Comparison of ENCODE assay signal across 8 cellular contexts in the genomic region with DNA sequence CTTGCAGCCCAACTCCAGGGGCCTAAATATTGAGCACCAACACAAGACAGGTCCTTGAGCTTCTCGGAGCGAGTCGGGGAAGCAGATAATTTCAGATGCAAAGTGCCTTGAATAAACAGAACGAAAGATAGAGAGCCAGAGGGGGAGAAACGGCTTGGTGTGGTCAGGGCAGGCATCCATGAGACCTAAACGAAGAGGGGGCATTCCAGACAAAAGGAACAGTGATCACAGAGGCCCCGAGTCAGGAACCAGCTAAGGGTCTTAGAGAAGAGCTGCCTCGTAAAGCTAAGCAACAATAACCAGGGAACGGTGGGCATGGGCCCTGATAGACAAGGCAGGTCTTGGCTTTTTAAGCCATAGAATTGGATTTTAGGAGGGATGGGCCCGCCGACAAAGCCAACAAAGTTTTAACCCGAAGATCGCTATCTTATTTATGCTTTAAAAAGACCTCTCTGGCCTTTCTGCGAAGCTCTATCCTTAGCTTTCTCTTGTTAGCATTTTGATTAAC. TPM values are rescaled to one million over a fixed set of nuclear protein-coding genes. Genes with fewer than 3 reads are reported as not detected.
A peak's percentile ranks its signal among the peaks of the same experiment; 100 is the strongest.
DNase-seq lines count a peak whose midpoint lies in the region; ATAC-seq and TF ChIP-seq lines count a peak whose summit lies in the region.

No MANE protein-coding gene starts in this region.

- no peaks in the 10 kb centered on the region for H3K27me3 Mint-ChIP-seq in activated CD4-positive, alpha-beta T cell treated with anti-CD3 and anti-CD28 coated beads, Interleukin-2, amount 10 ng/mL, durations not matched to agents 7 days and 5 days
- H3K27me3 Mint-ChIP-seq in T-helper 17 cell: no peaks in the 10 kb centered on the region

- no peaks in the 10 kb centered on the region for H3K9me3 Mint-ChIP-seq in activated CD4-positive, alpha-beta T cell treated with anti-CD3 and anti-CD28 coated beads, Interleukin-2, amount 10 ng/mL, durations not matched to agents 7 days and 5 days

- peak overlapping the region; percentile 9 for H3K27ac ChIP-seq in temporal lobe (ENCODE audit: low read depth, low read length)

- POLR2A ChIA-PET in activated CD4-positive, alpha-beta T cell treated with anti-CD3 and anti-CD28 coated beads, Interleukin-2, amount 10 ng/mL, durations not matched to agents 7 days and 5 days (lab: Charles Lee): no interaction called here
- POLR2A ChIA-PET in GM10248 (lab: Yijun Ruan, JAX): no interaction called here

- H3K9me3 ChIP-seq in T-helper 17 cell (ENCODE audit: control insufficient read depth, low read length, poor library complexity, severe bottlenecking) (no peaks in the 10 kb centered on the region), iPS-15b (ENCODE audit: control insufficient read depth, insufficient read depth, low read length) (no peaks in the 10 kb centered on the region)

- CTCF ChIA-PET in activated CD4-positive, alpha-beta T cell treated with anti-CD3 and anti-CD28 coated beads, Interleukin-2, amount 10 ng/mL, durations not matched to agents 7 days and 5 days (lab: Charles Lee): interaction anchor here (0.6 kb wide), 1 partner anchor 76 kb away, joined by 4 read pairs; no protein-coding TSS in a partner anchor
- CTCF ChIA-PET in GM10248 (lab: Yijun Ruan, JAX): interaction anchor here (0.6 to 1.5 kb wide), 11 partner anchors 9 to 246 kb away, joined by 3 to 7 read pairs (median 3); no protein-coding TSS in a partner anchor

- peak overlapping the region; percentile 47 for H3K9ac ChIP-seq in iPS-15b (ENCODE audit: low read depth, low read length)

- no peak for DNase-seq in activated CD4-positive, alpha-beta T cell treated with anti-CD3 and anti-CD28 coated beads, Interleukin-2, amount 10 ng/mL, durations not matched to agents 7 days and 5 days
- no peak for DNase-seq in activated CD4-positive, alpha-beta T cell treated with anti-CD3 and anti-CD28 coated beads for 4 hours
- DNase-seq in T-helper 17 cell (no peak), GM10248 (ENCODE audit: extremely low spot score) (no peak), GM10266 (ENCODE audit: extremely low spot score) (no peak)

- ATAC-seq in T-helper 17 cell (no peak), HG03095 (IDR thresholded peaks at IDR 0.05; ENCODE audit: unreplicated experiment) (no peak)

- peak overlapping the region; percentile 71 for H3K4me3 ChIP-seq in iPS-15b (ENCODE audit: low read depth, low read length)

- peaks cover 12% of the 10 kb centered on the region for H3K36me3 ChIP-seq in iPS-15b (ENCODE audit: control insufficient read depth, insufficient read depth, low read length)

- no peak for TF ChIP-seq CTCF in GM10248 (IDR thresholded peaks at IDR 0.05; ENCODE audit: control extremely low read depth, extremely low read depth, low read depth, missing control alignments)
- no peak for TF ChIP-seq CTCF in GM10266 (IDR thresholded peaks at IDR 0.05; ENCODE audit: control insufficient read depth, insufficient read depth, low read depth, missing control alignments)

- H3K4me1 Mint-ChIP-seq in activated CD4-positive, alpha-beta T cell treated with anti-CD3 and anti-CD28 coated beads, Interleukin-2, amount 10 ng/mL, durations not matched to agents 7 days and 5 days: peaks cover 29% of the 10 kb centered on the region
- peaks cover 21% of the 10 kb centered on the region for H3K4me1 Mint-ChIP-seq in T-helper 17 cell

- peaks cover 7% of the 10 kb centered on the region for H3K4me1 ChIP-seq in iPS-15b (ENCODE audit: control insufficient read depth, insufficient read depth, low read length)

- peak overlapping the region; percentile 94 for H3K4me3 Mint-ChIP-seq in activated CD4-positive, alpha-beta T cell treated with anti-CD3 and anti-CD28 coated beads, Interleukin-2, amount 10 ng/mL, durations not matched to agents 7 days and 5 days
- H3K4me3 Mint-ChIP-seq in T-helper 17 cell: peak overlapping the region; percentile 93

- peaks cover 3% of the 10 kb centered on the region for H3K27me3 ChIP-seq in iPS-15b (ENCODE audit: control insufficient read depth, insufficient read depth, low read length)

- peak overlapping the region; percentile 51 for H3K27ac Mint-ChIP-seq in activated CD4-positive, alpha-beta T cell treated with anti-CD3 and anti-CD28 coated beads, Interleukin-2, amount 10 ng/mL, durations not matched to agents 7 days and 5 days
- H3K27ac Mint-ChIP-seq in T-helper 17 cell: peak overlapping the region; percentile 53

- peaks cover 34% of the 10 kb centered on the region for H3K36me3 Mint-ChIP-seq in activated CD4-positive, alpha-beta T cell treated with anti-CD3 and anti-CD28 coated beads, Interleukin-2, amount 10 ng/mL, durations not matched to agents 7 days and 5 days (ENCODE audit: low read depth)
- H3K36me3 Mint-ChIP-seq in T-helper 17 cell (ENCODE audit: low read depth): peaks cover 2% of the 10 kb centered on the region

RNA-seq across cellular contexts. Expression of gene ACADS, which starts 0.4 kb away (rescaled TPM):
- 10 to 100 TPM; 15.5 to 20.1 TPM for total RNA-seq in activated CD4-positive, alpha-beta T cell treated with anti-CD3 and anti-CD28 coated beads, Interleukin-2, amount 10 ng/mL, durations not matched to agents 7 days and 5 days
- total RNA-seq in T-helper 17 cell (10 to 100 TPM in 1 of 2 donors, 1 to 10 TPM in 1; 9.1 to 10.8 TPM), temporal lobe (3.9 TPM)

RNA-seq across cellular contexts. Expression of gene UNC119B, which starts 14.9 kb away (rescaled TPM):
- total RNA-seq in activated CD4-positive, alpha-beta T cell treated with anti-CD3 and anti-CD28 coated beads, Interleukin-2, amount 10 ng/mL, durations not matched to agents 7 days and 5 days: 10 to 100 TPM; 18.3 to 21.7 TPM
- total RNA-seq in T-helper 17 cell (10 to 100 TPM; 15.2 to 16.2 TPM), temporal lobe (16.5 TPM)

RNA-seq across cellular contexts. Expression of gene MLEC, which starts 38.3 kb away (rescaled TPM):
- total RNA-seq in activated CD4-positive, alpha-beta T cell treated with anti-CD3 and anti-CD28 coated beads, Interleukin-2, amount 10 ng/mL, durations not matched to agents 7 days and 5 days: 10 to 100 TPM; 80.5 to 94.4 TPM
- total RNA-seq in T-helper 17 cell (10 to 100 TPM; 21.8 to 31.0 TPM), temporal lobe (31.7 TPM)
